In genomic region chr1:13230601-13231000, GRCh38 we compare ENCODE assay signal across 9 cellular contexts. TPM values are rescaled to one million over a fixed set of nuclear protein-coding genes. Genes with fewer than 3 reads are reported as not detected.
"Had no signal": no experiment of that assay in that cellular context is flagged by ENCODE, and none has a peak within 500 bp of the region (broad histone marks: within the 10 kb centered on the region; RNA-seq: fewer than 3 reads in every experiment).

No MANE protein-coding gene starts in this region.

RNA-seq across cellular contexts. Expression of gene PRAMEF18, which starts 4.6 kb away (rescaled TPM):
- total RNA-seq: HepG2, HT1080, IMR-90, NCI-H460, PC-9, Peyer's patch, Right ventricle myocardium inferior, RPMI7951, SJSA1 had no signal
- polyA plus RNA-seq: HepG2, IMR-90 had no signal

RNA-seq across cellular contexts. Expression of gene PRAMEF5, which starts 23.4 kb away (rescaled TPM):
- total RNA-seq: HepG2, HT1080, IMR-90, NCI-H460, PC-9, Peyer's patch, Right ventricle myocardium inferior, RPMI7951, SJSA1 had no signal
- polyA plus RNA-seq: HepG2, IMR-90 had no signal

RNA-seq across cellular contexts. Expression of gene PRAMEF13, which starts 29.4 kb away (rescaled TPM):
- total RNA-seq: HepG2, HT1080, IMR-90, NCI-H460, PC-9, Peyer's patch, Right ventricle myocardium inferior, RPMI7951, SJSA1 had no signal
- polyA plus RNA-seq: HepG2, IMR-90 had no signal

RNA-seq across cellular contexts. Expression of gene PRAMEF8, which starts 54.3 kb away (rescaled TPM):
- total RNA-seq: HepG2, HT1080, IMR-90, NCI-H460, PC-9, Peyer's patch, Right ventricle myocardium inferior, RPMI7951, SJSA1 had no signal
- polyA plus RNA-seq: HepG2, IMR-90 had no signal

RNA-seq across cellular contexts. Expression of gene PRAMEF9, which starts 59.0 kb away (rescaled TPM):
- total RNA-seq: HepG2, HT1080, IMR-90, NCI-H460, PC-9, Peyer's patch, Right ventricle myocardium inferior, RPMI7951, SJSA1 had no signal
- polyA plus RNA-seq: HepG2, IMR-90 had no signal
